In genomic region chr4:1376841-1377605, GRCh38 we compare ENCODE assay signal across 23 cellular contexts. TPM values are rescaled to one million over a fixed set of nuclear protein-coding genes. Genes with fewer than 3 reads are reported as not detected.
A peak's percentile ranks its signal among the peaks of the same experiment; 100 is the strongest.
DNase-seq lines count a peak whose midpoint lies in the region; ATAC-seq and TF ChIP-seq lines count a peak whose summit lies in the region.
"Had no signal": no experiment of that assay in that cellular context is flagged by ENCODE, and none has a peak within 500 bp of the region (broad histone marks: within the 10 kb centered on the region; RNA-seq: fewer than 3 reads in every experiment).

No MANE protein-coding gene starts in this region.

- TF ChIP-seq POLR2A in heart left ventricle (IDR thresholded peaks at IDR 0.05) = no peak

- no peaks in the 10 kb centered on the region for H3K4me1 ChIP-seq in right atrium auricular region
- H3K4me1 ChIP-seq in heart left ventricle = no peaks in the 10 kb centered on the region
- H3K4me1 ChIP-seq: adrenal gland had no signal

- ATAC-seq in Right ventricle myocardium superior (ENCODE audit: poor library complexity) (no peak), heart left ventricle (no peak), GM19035 (IDR thresholded peaks at IDR 0.05; ENCODE audit: unreplicated experiment) (no peak), GM19452 (IDR thresholded peaks at IDR 0.05; ENCODE audit: unreplicated experiment) (no peak), HG03196 (IDR thresholded peaks at IDR 0.05; ENCODE audit: unreplicated experiment) (no peak)
- ATAC-seq: naive thymus-derived CD4-positive, alpha-beta T cell had no signal

- TF ChIP-seq CTCF in right atrium auricular region (IDR thresholded peaks at IDR 0.05) (no peak), heart left ventricle (IDR thresholded peaks at IDR 0.05) (no peak), neural crest cell (conservative IDR thresholded peaks at IDR 0.05) (no peak), type B pancreatic cell (conservative IDR thresholded peaks at IDR 0.05) (peak; percentile 27)

- H3K36me3 ChIP-seq in right atrium auricular region = peaks cover 15% of the 10 kb centered on the region
- H3K36me3 ChIP-seq in heart left ventricle = peaks cover 0 to 51% (median 12%) of the 10 kb centered on the region in 9 donors

- H3K27ac ChIP-seq in right atrium auricular region = no peak overlapping the region
- no peak overlapping the region for H3K27ac ChIP-seq in heart left ventricle
- H3K27ac ChIP-seq: adrenal gland, hepatocyte had no signal

- H3K36me3 Mint-ChIP-seq in neural crest cell (ENCODE audit: low read depth) (peaks cover 19% of the 10 kb centered on the region), type B pancreatic cell (peaks cover 14% of the 10 kb centered on the region)

- H3K9me3 Mint-ChIP-seq in neural crest cell (no peaks in the 10 kb centered on the region), type B pancreatic cell (no peaks in the 10 kb centered on the region)
- H3K9me3 Mint-ChIP-seq: activated CD4-positive, alpha-beta T cell treated with anti-CD3 and anti-CD28 coated beads, Interleukin-2, amount 10 ng/mL, durations not matched to agents 7 days and 5 days; T-helper 1 cell treated with Interleukin-12 subunit alpha and Interleukin-12 subunit beta and Interleukin-4 antibody, amounts not matched to agents 30 μg/mL and 1 μg/mL, for 36 hours had no signal

- H3K27me3 ChIP-seq in right atrium auricular region (no peaks in the 10 kb centered on the region), heart left ventricle (no peaks in the 10 kb centered on the region)
- H3K27me3 ChIP-seq: adrenal gland, hepatocyte had no signal

- H3K4me3 ChIP-seq in right atrium auricular region (no peak overlapping the region), heart left ventricle (no peak overlapping the region)
- H3K4me3 ChIP-seq: adrenal gland, hepatocyte had no signal

- no peak overlapping the region for H3K4me3 Mint-ChIP-seq in neural crest cell
- no peak overlapping the region for H3K4me3 Mint-ChIP-seq in type B pancreatic cell
- H3K4me3 Mint-ChIP-seq: activated CD4-positive, alpha-beta T cell treated with anti-CD3 and anti-CD28 coated beads, Interleukin-2, amount 10 ng/mL, durations not matched to agents 7 days and 5 days; naive thymus-derived CD4-positive, alpha-beta T cell; T-helper 1 cell treated with Interleukin-12 subunit alpha and Interleukin-12 subunit beta and Interleukin-4 antibody, amounts not matched to agents 30 μg/mL and 1 μg/mL, for 36 hours had no signal

- H3K9me3 ChIP-seq in right atrium auricular region = no peaks in the 10 kb centered on the region
- H3K9me3 ChIP-seq in heart left ventricle = no peaks in the 10 kb centered on the region
- H3K9me3 ChIP-seq: adrenal gland had no signal

- 91 to 94% (median 93%) methylated on average over 20 to 32 of the region's 32 CpGs for WGBS in heart left ventricle, 4 donors

- intact Hi-C loops in Right ventricle myocardium superior (cut with DNase I) (no loop called here), heart left ventricle (cut with DNase I) (no loop called here)

- no peaks in the 10 kb centered on the region for H3K27me3 Mint-ChIP-seq in neural crest cell (ENCODE audit: low read depth)
- no peaks in the 10 kb centered on the region for H3K27me3 Mint-ChIP-seq in type B pancreatic cell
- H3K27me3 Mint-ChIP-seq: activated CD4-positive, alpha-beta T cell treated with anti-CD3 and anti-CD28 coated beads, Interleukin-2, amount 10 ng/mL, durations not matched to agents 7 days and 5 days; naive thymus-derived CD4-positive, alpha-beta T cell had no signal

- peak; percentile 43 for DNase-seq in Right ventricle myocardium superior
- DNase-seq in right atrium auricular region (ENCODE audit: low spot score) = no peak
- peak in 3 of 5 donors; percentile 15 to 55 (median 21) for DNase-seq in heart left ventricle
- no peak for DNase-seq in neural crest cell (ENCODE audit: low read depth, low spot score)
- no peak for DNase-seq in type B pancreatic cell (ENCODE audit: extremely low spot score, unreplicated experiment)
- DNase-seq: 8988T; activated CD4-positive, alpha-beta T cell treated with anti-CD3 and anti-CD28 coated beads, Interleukin-2, amount 10 ng/mL, durations not matched to agents 7 days and 5 days; activated effector memory CD4-positive, alpha-beta T cell treated with Interleukin-2 at 50 U/mL for 16 hours; dermis blood vessel endothelial cell; KBM-7; naive thymus-derived CD4-positive, alpha-beta T cell; NCI-H1694; NCI-H2227 treated with DMSO at 0.1 percent for 48 hours; NCI-H774; OCI-M1 had no signal

- H3K4me1 Mint-ChIP-seq in neural crest cell = peaks cover 3% of the 10 kb centered on the region
- H3K4me1 Mint-ChIP-seq in type B pancreatic cell (ENCODE audit: unreplicated experiment) = no peaks in the 10 kb centered on the region
- H3K4me1 Mint-ChIP-seq: activated CD4-positive, alpha-beta T cell treated with anti-CD3 and anti-CD28 coated beads, Interleukin-2, amount 10 ng/mL, durations not matched to agents 7 days and 5 days; naive thymus-derived CD4-positive, alpha-beta T cell had no signal

- H3K27ac Mint-ChIP-seq in neural crest cell (ENCODE audit: unreplicated experiment) = peak overlapping the region; percentile 19
- no peak overlapping the region for H3K27ac Mint-ChIP-seq in type B pancreatic cell
- H3K27ac Mint-ChIP-seq: activated CD4-positive, alpha-beta T cell treated with anti-CD3 and anti-CD28 coated beads, Interleukin-2, amount 10 ng/mL, durations not matched to agents 7 days and 5 days; naive thymus-derived CD4-positive, alpha-beta T cell; T-helper 1 cell treated with Interleukin-12 subunit alpha and Interleukin-12 subunit beta and Interleukin-4 antibody, amounts not matched to agents 30 μg/mL and 1 μg/mL, for 36 hours had no signal

RNA-seq across cellular contexts. Expression of gene NKX1-1, which starts 29.2 kb away (rescaled TPM):
- total RNA-seq in Right ventricle myocardium superior = not detected
- not detected for total RNA-seq in right atrium auricular region
- not detected for total RNA-seq in heart left ventricle
- polyA plus RNA-seq in heart left ventricle = not detected
- total RNA-seq in neural crest cell = not detected in 2 replicates
- total RNA-seq in type B pancreatic cell (ENCODE audit: low replicate concordance) = not detected in 2 replicates
- total RNA-seq: activated CD4-positive, alpha-beta T cell treated with anti-CD3 and anti-CD28 coated beads, Interleukin-2, amount 10 ng/mL, durations not matched to agents 7 days and 5 days; adrenal gland; dermis blood vessel endothelial cell; hepatocyte; naive thymus-derived CD4-positive, alpha-beta T cell; pulmonary artery endothelial cell had no signal
- polyA plus RNA-seq: adrenal gland; BJ; hepatocyte; naive thymus-derived CD4-positive, alpha-beta T cell had no signal

RNA-seq across cellular contexts. Expression of gene UVSSA, which starts 30.0 kb away (rescaled TPM):
- total RNA-seq in Right ventricle myocardium superior (6.7 TPM), right atrium auricular region (1 to 10 TPM; 4.4 to 7.5 TPM), heart left ventricle (10 to 100 TPM in 2 of 9 donors, 1 to 10 TPM in 7; 5.0 to 14.2 (median 6.7) TPM), neural crest cell (22.8 and 24.0 TPM in 2 replicates), type B pancreatic cell (ENCODE audit: low replicate concordance) (30.5 and 32.4 TPM in 2 replicates)
- polyA plus RNA-seq in heart left ventricle = 1 to 10 TPM; 4.7 to 6.6 TPM

Comparison
In these comparisons a context has a peak if more than half of its experiments do, and no peak if none do; other contexts are left out.
1. DNase-seq: peak in Right ventricle myocardium superior (single experiment) and heart left ventricle (3 of 5); none in right atrium auricular region (single experiment), neural crest cell (single experiment) and type B pancreatic cell (single experiment).